In the genomic region with DNA sequence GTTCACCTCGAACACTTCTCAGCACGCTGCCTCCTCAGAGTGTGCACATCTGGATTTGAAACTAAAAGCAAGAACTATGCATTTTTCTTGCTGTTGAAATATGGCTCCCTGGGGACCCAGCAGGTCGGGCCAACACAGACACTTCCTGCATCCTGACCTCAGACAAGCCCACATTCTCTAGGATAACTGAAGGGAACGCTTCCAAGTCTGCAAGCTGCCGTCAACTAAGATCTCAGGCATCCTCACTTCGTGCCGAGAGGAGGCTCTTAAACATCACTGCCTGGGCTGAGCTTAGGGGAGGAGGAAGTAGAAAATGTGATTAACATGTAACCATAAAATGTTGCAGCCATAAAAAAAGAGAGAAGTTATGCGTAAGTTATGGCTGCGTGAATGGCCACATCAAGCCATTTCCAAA, we compare ENCODE assay signal across 8 cellular contexts.
DNase-seq lines count a peak whose midpoint lies in the region; ATAC-seq and TF ChIP-seq lines count a peak whose summit lies in the region.

No MANE protein-coding gene starts in this region.

- intact Hi-C loops in psoas muscle (cut with DNase I) = no loop called here

- WGBS in psoas muscle, 3 donors = 12 to 13% (median 12%) methylated on average over 9 of the region's 9 CpGs

- peak overlapping the region; percentile 23 for H3K27ac ChIP-seq in psoas muscle

- no peaks in the 10 kb centered on the region for H3K9me3 ChIP-seq in psoas muscle

- peaks cover 5% of the 10 kb centered on the region for H3K4me1 ChIP-seq in psoas muscle

- peak; percentile 25 for TF ChIP-seq CTCF in choroid plexus epithelial cell (conservative IDR thresholded peaks at IDR 0.05; ENCODE audit: low read depth, low read length)
- no peak for TF ChIP-seq CTCF in psoas muscle (IDR thresholded peaks at IDR 0.05)
- TF ChIP-seq CTCF in GM13976 (IDR thresholded peaks at IDR 0.05; ENCODE audit: borderline replicate concordance, control extremely low read depth, extremely low read depth, insufficient read depth, missing control alignments) = no peak

- in situ Hi-C loops in GM13976 (cut with MboI; ENCODE audit: low sequenced_read_pairs, unreplicated experiment) = no loop called here

- H3K4me3 ChIP-seq in choroid plexus epithelial cell (ENCODE audit: low read depth, low read length) (no peak overlapping the region), psoas muscle (no peak overlapping the region)

- peaks cover 0 to 8% (median 2%) of the 10 kb centered on the region in 3 donors for H3K27me3 ChIP-seq in psoas muscle (ENCODE audit: insufficient read depth in 3 of 3, low read length in 2 of 3)

- peak; percentile 100 for DNase-seq in choroid plexus epithelial cell (ENCODE audit: low read depth)
- peak; percentile 63 to 66 for DNase-seq in psoas muscle
- DNase-seq in stimulated activated naive CD4-positive, alpha-beta T cell treated with Interleukin-2 at 50 U/mL for 16 hours (lab: John Stamatoyannopoulos, UW) = no peak
- DNase-seq in NCI-H345 (lab: John Stamatoyannopoulos, UW) = no peak
- no peak for DNase-seq in NCI-H82 treated with DMSO at 0.1 percent for 48 hours (lab: John Stamatoyannopoulos, UW; ENCODE audit: unreplicated experiment)
- DNase-seq in GM13976 (ENCODE audit: low spot score) = no peak

- H3K36me3 ChIP-seq in psoas muscle (ENCODE audit: insufficient read depth in 1 of 2, low read depth in 1 of 2) = no peaks in the 10 kb centered on the region

- ATAC-seq in GM18502 (IDR thresholded peaks at IDR 0.05; ENCODE audit: poor library complexity, unreplicated experiment) (peak; percentile 73), HG03521 (IDR thresholded peaks at IDR 0.05; ENCODE audit: unreplicated experiment) (peak; percentile 52), psoas muscle (peak; percentile 56 to 65 (median 62))

Comparison
In these comparisons a context has a peak if more than half of its experiments do, and no peak if none do; other contexts are left out.
1. DNase-seq: peak in choroid plexus epithelial cell (single experiment) and psoas muscle (2 of 2); none in stimulated activated naive CD4-positive, alpha-beta T cell treated with Interleukin-2 at 50 U/mL for 16 hours (single experiment), NCI-H345 (single experiment), NCI-H82 treated with DMSO at 0.1 percent for 48 hours (single experiment) and GM13976 (single experiment).
2. Peak in every context shown above with its lines, with median percentiles within 50 percentile points of each other: ATAC-seq.